In the genomic region with DNA sequence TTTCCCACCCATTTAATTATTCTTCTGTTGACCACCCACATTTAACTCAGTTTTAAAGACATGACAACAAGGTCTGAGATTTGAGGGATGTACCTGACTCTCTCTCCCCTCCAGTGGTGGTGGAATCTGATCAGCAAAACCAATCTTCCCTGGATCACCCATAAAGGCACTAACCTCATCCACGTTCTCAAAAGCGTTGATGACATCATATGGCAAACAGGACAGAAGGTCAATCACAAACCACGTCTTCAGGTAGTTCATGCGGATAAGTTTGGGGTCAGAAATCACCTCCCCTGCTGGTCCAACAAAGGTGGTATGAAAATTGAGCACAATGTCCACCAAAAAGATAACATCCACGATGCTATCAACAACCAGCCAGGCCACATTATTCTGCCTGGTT, we compare ENCODE assay signal across 28 cellular contexts.
"Had no signal": no experiment of that assay in that cellular context is flagged by ENCODE, and none has a peak within 500 bp of the region (broad histone marks: within the 10 kb centered on the region; RNA-seq: fewer than 3 reads in every experiment).

No MANE protein-coding gene starts in this region.

- H3K27ac Mint-ChIP-seq: dendritic cell treated with granulocyte-macrophage colony-stimulating factor and Interleukin-4, amounts not matched to agents 40 ng/mL and 50 ng/mL, for 4 days; endodermal cell had no signal

- FAIRE-seq: colon, endometrium, endothelial cell of umbilical vein, frontal cortex had no signal

- DNase-seq: colonic mucosa; cortex of kidney; dermis blood vessel endothelial cell; dorsolateral prefrontal cortex; effector CD4-positive, alpha-beta T cell; effector CD8-positive, alpha-beta T cell; effector memory CD4-positive, alpha-beta T cell; endodermal cell; erythroblast; esophagus squamous epithelium; foreskin fibroblast; foreskin keratinocyte; foreskin melanocyte; gastrocnemius medialis; glutamatergic neuron; head of caudate nucleus; heart left ventricle; heart right ventricle had no signal

- H3K4me3 ChIP-seq: colonic mucosa, coronary artery, dorsolateral prefrontal cortex, esophagus muscularis mucosa, esophagus squamous epithelium, gastrocnemius medialis, gastroesophageal sphincter, heart left ventricle, heart right ventricle had no signal

- H3K36me3 ChIP-seq: colonic mucosa, esophagus muscularis mucosa, esophagus squamous epithelium, gastrocnemius medialis, gastroesophageal sphincter, heart left ventricle, heart right ventricle had no signal

- H3K4me3 Mint-ChIP-seq: dendritic cell treated with granulocyte-macrophage colony-stimulating factor and Interleukin-4, amounts not matched to agents 40 ng/mL and 50 ng/mL, for 4 days; endodermal cell had no signal

- H3K27ac ChIP-seq: colonic mucosa, coronary artery, dorsolateral prefrontal cortex, epithelial cell of prostate, esophagus muscularis mucosa, esophagus squamous epithelium, foreskin keratinocyte, gastrocnemius medialis, gastroesophageal sphincter, heart left ventricle, heart right ventricle had no signal

- ATAC-seq: esophagus mucosa, foreskin keratinocyte, gastrocnemius medialis, gastroesophageal sphincter, heart left ventricle, heart right ventricle had no signal

- H3K9me3 ChIP-seq: colonic mucosa, esophagus muscularis mucosa, esophagus squamous epithelium, gastrocnemius medialis, gastroesophageal sphincter, heart left ventricle, heart right ventricle had no signal

- H3K9me3 Mint-ChIP-seq: endodermal cell had no signal

- H3K27me3 Mint-ChIP-seq: dendritic cell treated with granulocyte-macrophage colony-stimulating factor and Interleukin-4, amounts not matched to agents 40 ng/mL and 50 ng/mL, for 4 days had no signal

- H3K27me3 ChIP-seq: colonic mucosa, dorsolateral prefrontal cortex, esophagus muscularis mucosa, esophagus squamous epithelium, foreskin keratinocyte, gastrocnemius medialis, gastroesophageal sphincter had no signal

- H3K4me1 ChIP-seq: colonic mucosa, esophagus muscularis mucosa, esophagus squamous epithelium, foreskin keratinocyte, gastrocnemius medialis, gastroesophageal sphincter, heart left ventricle, heart right ventricle had no signal
